Comparison of ENCODE assay signal across 22 cellular contexts in the genomic region with DNA sequence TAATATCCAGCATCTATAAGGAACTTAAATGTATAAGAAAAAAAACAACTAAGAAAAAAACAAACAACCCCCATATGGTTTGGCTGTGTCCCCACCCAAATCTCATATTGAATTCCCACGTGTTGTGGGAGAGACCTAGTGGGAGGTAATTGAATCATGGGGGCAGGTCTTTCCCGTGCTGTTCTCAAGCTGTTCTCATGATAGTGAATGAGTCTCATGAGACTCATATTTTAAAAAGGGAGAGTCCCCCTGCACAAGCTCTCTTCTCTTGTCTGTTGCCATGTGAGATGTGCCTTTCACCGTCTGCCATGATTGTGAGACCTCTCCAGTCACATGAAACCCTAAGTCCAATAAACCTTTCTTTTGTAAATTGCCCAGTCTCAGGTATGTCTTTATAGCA.
"Had no signal": no experiment of that assay in that cellular context is flagged by ENCODE, and none has a peak within 500 bp of the region (broad histone marks: within the 10 kb centered on the region; RNA-seq: fewer than 3 reads in every experiment).

No MANE protein-coding gene starts in this region.

- DNase-seq: KBM-7, MV-4-11, NCI-H1048, NCI-H1105, NCI-H1417, NCI-H1436 treated with DMSO at 0.1 percent for 48 hours, NCI-H1694, NCI-H187 treated with DMSO at 0.1 percent for 48 hours, NCI-H2029 treated with DMSO at 0.1 percent for 48 hours, NCI-H226, NCI-H446, NCI-H510A, NCI-H524 treated with DMSO at 0.1 percent for 48 hours, NCI-H69, NCI-H774, Right ventricle myocardium superior, RPMI8226, SIG-M5 had no signal

- H3K27me3 Mint-ChIP-seq: IgD-negative memory B cell had no signal

- H3K4me1 Mint-ChIP-seq: IgD-negative memory B cell had no signal

- H3K36me3 Mint-ChIP-seq: IgD-negative memory B cell had no signal

- H3K9me3 ChIP-seq: SJSA1 had no signal

- H3K27ac Mint-ChIP-seq: IgD-negative memory B cell had no signal

- H3K36me3 ChIP-seq: SJSA1 had no signal

- H3K27me3 ChIP-seq: SJSA1 had no signal

- H3K4me3 Mint-ChIP-seq: IgD-negative memory B cell had no signal

- H3K4me3 ChIP-seq: SJSA1, SK-N-MC had no signal

- H3K4me1 ChIP-seq: SJSA1 had no signal

- H3K27ac ChIP-seq: HL-60, SJSA1, SK-N-MC had no signal
